8 cellular contexts compared by ENCODE assay signal in the genomic region with DNA sequence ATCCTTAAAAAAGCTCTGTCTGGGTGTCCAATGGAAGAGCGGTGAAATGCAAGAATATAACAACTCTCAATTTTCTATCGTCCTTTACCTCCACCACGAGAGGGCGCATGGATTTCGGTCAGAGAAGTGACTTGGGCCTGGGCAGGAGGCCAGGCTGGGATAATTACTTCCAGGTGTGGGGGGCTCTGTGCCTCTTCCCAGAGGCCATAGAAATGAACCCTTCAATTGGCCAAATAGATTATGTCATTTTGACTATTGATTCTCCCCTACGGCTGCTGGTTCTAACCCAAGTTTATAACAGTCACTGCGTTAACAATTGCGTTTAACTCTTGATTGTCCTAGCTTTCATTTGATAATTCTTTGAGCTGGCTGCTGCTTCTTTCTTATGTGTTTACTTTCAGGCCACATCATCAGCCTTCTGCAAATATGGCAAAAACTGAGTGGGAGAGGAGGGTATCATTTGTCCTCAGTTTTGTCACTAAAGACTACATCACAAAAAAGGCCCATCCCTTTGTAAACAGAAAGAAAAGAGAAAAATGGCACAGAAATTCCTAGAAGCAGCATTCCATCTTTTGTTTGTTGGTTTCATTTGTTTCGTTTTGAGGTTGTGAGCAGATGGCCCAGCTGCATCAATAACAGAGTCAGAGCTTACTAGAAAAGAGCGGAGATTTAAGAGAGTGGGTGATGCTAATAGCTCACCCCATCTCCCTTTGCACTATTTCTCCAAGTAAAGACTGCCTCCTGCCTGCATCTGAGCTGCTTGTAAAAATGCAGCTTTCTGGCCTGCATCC. TPM values are rescaled to one million over a fixed set of nuclear protein-coding genes. Genes with fewer than 3 reads are reported as not detected.
DNase-seq lines count a peak whose midpoint lies in the region; ATAC-seq and TF ChIP-seq lines count a peak whose summit lies in the region.
"Had no signal": no experiment of that assay in that cellular context is flagged by ENCODE, and none has a peak within 500 bp of the region (broad histone marks: within the 10 kb centered on the region; RNA-seq: fewer than 3 reads in every experiment).

No MANE protein-coding gene starts in this region.

- POLR2A ChIA-PET in SK-N-SH (lab: Yijun Ruan, JAX) = interaction anchor here (0.7 to 1.5 kb wide), 4 partner anchors 46 to 122 kb away, joined by 3 to 7 read pairs (median 4); a partner anchor contains a TSS

- CTCF ChIA-PET in SK-N-SH (lab: Yijun Ruan, JAX) = interaction anchor here (0.5 to 6.6 kb wide), 49 partner anchors 10 to 933 kb away, joined by 3 to 183 read pairs (median 4); a partner anchor contains a TSS
- CTCF ChIA-PET in activated naive CD4-positive, alpha-beta T cell treated with anti-CD3 and anti-CD28 coated beads, Interleukin-2, amount 10 ng/mL, durations not matched to agents 7 days and 5 days (lab: Charles Lee) = interaction anchor here (0.7 to 7.4 kb wide), 31 partner anchors 8 to 258 kb away, joined by 3 to 265 read pairs (median 6); no protein-coding TSS in a partner anchor

- no peak overlapping the region for H3K27ac Mint-ChIP-seq in activated naive CD4-positive, alpha-beta T cell treated with anti-CD3 and anti-CD28 coated beads, Interleukin-2, amount 10 ng/mL, durations not matched to agents 7 days and 5 days

- H3K9ac ChIP-seq in SK-N-SH = peak overlapping the region; percentile 24; the same call in 1 of the 2 replicates

- DNase-seq in GM13977 (ENCODE audit: low spot score) (peak; percentile 62), NB4 (ENCODE audit: low read depth) (peak; percentile 79), SK-N-SH (peak; percentile 80), glomerular visceral epithelial cell (ENCODE audit: extremely low spot score) (peak; percentile 71), pons (ENCODE audit: low spot score) (peak; percentile 85), upper lobe of left lung (peak in 1 of 2 donors; percentile 69)
- peak; percentile 79 for DNase-seq in activated naive CD4-positive, alpha-beta T cell treated with anti-CD3 and anti-CD28 coated beads, Interleukin-2, amount 10 ng/mL, durations not matched to agents 7 days and 5 days

- no peaks in the 10 kb centered on the region for H3K36me3 Mint-ChIP-seq in activated naive CD4-positive, alpha-beta T cell treated with anti-CD3 and anti-CD28 coated beads, Interleukin-2, amount 10 ng/mL, durations not matched to agents 7 days and 5 days

- 20% methylated on average over 10 of the region's 10 CpGs for WGBS in SK-N-SH (ENCODE audit: low lambda C conversion rate)
- WGBS in upper lobe of left lung, 2 donors = 26 to 27% methylated on average over 10 of the region's 10 CpGs

- H3K9me2 ChIP-seq in SK-N-SH = no peaks in the 10 kb centered on the region

- TF ChIP-seq CTCF in GM13977 (IDR thresholded peaks at IDR 0.05; ENCODE audit: extremely low read depth, insufficient read depth, missing control alignments) = peak; percentile 71
- TF ChIP-seq CTCF in NB4 (IDR thresholded peaks at IDR 0.05; ENCODE audit: low read depth, low read length) = peak; percentile 78
- TF ChIP-seq CTCF in SK-N-SH (IDR thresholded peaks at IDR 0.05) = peak; percentile 82
- TF ChIP-seq CTCF in upper lobe of left lung (IDR thresholded peaks at IDR 0.05) = peak; percentile 55 to 73 (median 63)

- H3K36me3 ChIP-seq in SK-N-SH (replicated peaks in 1 of 2; ENCODE audit: control insufficient read depth in 1 of 2, insufficient read depth in 2 of 2, low read length in 1 of 2) (no peaks in the 10 kb centered on the region), upper lobe of left lung (no peaks in the 10 kb centered on the region)

- H3K4me1 Mint-ChIP-seq in activated naive CD4-positive, alpha-beta T cell treated with anti-CD3 and anti-CD28 coated beads, Interleukin-2, amount 10 ng/mL, durations not matched to agents 7 days and 5 days = no peaks in the 10 kb centered on the region

- H3K79me2 ChIP-seq in SK-N-SH (ENCODE audit: insufficient read depth) = no peaks in the 10 kb centered on the region

- H3K4me3 ChIP-seq in NB4 (ENCODE audit: low read depth, low read length) = no peak overlapping the region
- peak overlapping the region in 1 of 2 experiments; percentile 18; a peak in 1 of 4 replicates for H3K4me3 ChIP-seq in SK-N-SH (ENCODE audit: low read depth in 2 of 2, low read length in 1 of 2)
- H3K4me3 ChIP-seq in upper lobe of left lung = no peak overlapping the region
- H3K4me3 ChIP-seq: skin epidermis had no signal

- H3K4me3 Mint-ChIP-seq in activated naive CD4-positive, alpha-beta T cell treated with anti-CD3 and anti-CD28 coated beads, Interleukin-2, amount 10 ng/mL, durations not matched to agents 7 days and 5 days = no peak overlapping the region

- TF ChIP-seq POLR2A in NB4 (IDR thresholded peaks at IDR 0.05; ENCODE audit: extremely low read depth, insufficient read length) = no peak
- TF ChIP-seq POLR2A in upper lobe of left lung (IDR thresholded peaks at IDR 0.05) = no peak

- no peaks in the 10 kb centered on the region for H3K9me3 Mint-ChIP-seq in activated naive CD4-positive, alpha-beta T cell treated with anti-CD3 and anti-CD28 coated beads, Interleukin-2, amount 10 ng/mL, durations not matched to agents 7 days and 5 days

- TF ChIP-seq RAD21 in SK-N-SH (IDR thresholded peaks at IDR 0.05; ENCODE audit: low read length) = peak; percentile 91

- H2AFZ ChIP-seq in SK-N-SH (ENCODE audit: low read depth) = peak overlapping the region; percentile 92

- H3K27me3 ChIP-seq in SK-N-SH (ENCODE audit: insufficient read depth) (no peaks in the 10 kb centered on the region), upper lobe of left lung (no peaks in the 10 kb centered on the region)

- peaks cover 3% of the 10 kb centered on the region for H3F3A ChIP-seq in SK-N-SH (replicated peaks; ENCODE audit: insufficient read depth)

- H3K9me3 ChIP-seq in SK-N-SH (no peaks in the 10 kb centered on the region), upper lobe of left lung (no peaks in the 10 kb centered on the region)

- H3K4me2 ChIP-seq in SK-N-SH = peak overlapping the region; percentile 68; the same call in 1 of the 2 replicates

- H3K4me1 ChIP-seq in SK-N-SH (ENCODE audit: control insufficient read depth in 1 of 2, insufficient read depth in 2 of 2, low read depth in 1 of 2, low read length in 1 of 2) (peaks cover 5 to 7% of the 10 kb centered on the region in 2 experiments; a peak in 3 of 4 replicates), upper lobe of left lung (peaks cover 0 to 5% (median 2%) of the 10 kb centered on the region in 4 donors)

- H3K27ac ChIP-seq in SK-N-SH (ENCODE audit: low read depth in 2 of 2, low read length in 1 of 2) (peak overlapping the region; percentile 36 to 62; a peak in 3 of 4 replicates), upper lobe of left lung (no peak overlapping the region)
- H3K27ac ChIP-seq: skin epidermis had no signal

- in situ Hi-C loops in GM13977 (cut with MboI; ENCODE audit: low pct_unique_long_range_greater_than_20kb, low sequenced_read_pairs, unreplicated experiment) = loop anchor here (10.0 kb wide), 2 partner anchors 105 to 125 kb away; no protein-coding TSS in a partner anchor

- ATAC-seq in upper lobe of left lung (ENCODE audit: low FRiP score in 2 of 2) = peak; percentile 65 to 93

- TF ChIP-seq EP300 in SK-N-SH (IDR thresholded peaks at IDR 0.05; ENCODE audit: borderline replicate concordance in 1 of 2, low read depth in 1 of 2, low read length in 1 of 2) = peak in 1 of 2 experiments; percentile 80; a peak in 3 of 4 replicates
- no peak for TF ChIP-seq EP300 in upper lobe of left lung (IDR thresholded peaks at IDR 0.05)

- no peaks in the 10 kb centered on the region for H3K27me3 Mint-ChIP-seq in activated naive CD4-positive, alpha-beta T cell treated with anti-CD3 and anti-CD28 coated beads, Interleukin-2, amount 10 ng/mL, durations not matched to agents 7 days and 5 days

- no peaks in the 10 kb centered on the region for H4K20me1 ChIP-seq in SK-N-SH (ENCODE audit: insufficient read depth)

TF ChIP-seq in SK-N-SH, 30 proteins besides CTCF, POLR2A, EP300 and RAD21 (continues in another document):
- TF ChIP-seq FOXM1 (IDR thresholded peaks at IDR 0.05; ENCODE audit: low read depth) (peak; percentile 28; the same call in 1 of the 2 replicates), RXRA (IDR thresholded peaks at IDR 0.05; ENCODE audit: borderline replicate concordance, low read depth) (no peak; the same call in 1 of the 2 replicates), JUND (IDR thresholded peaks at IDR 0.05) (peak; percentile 16; the same call in 1 of the 2 replicates), FOSL2 (IDR thresholded peaks at IDR 0.05; ENCODE audit: borderline replicate concordance, low read depth) (no peak), MXI1 (IDR thresholded peaks at IDR 0.05; ENCODE audit: low read depth, low read length) (no peak)
- TF ChIP-seq, protein P1, sequence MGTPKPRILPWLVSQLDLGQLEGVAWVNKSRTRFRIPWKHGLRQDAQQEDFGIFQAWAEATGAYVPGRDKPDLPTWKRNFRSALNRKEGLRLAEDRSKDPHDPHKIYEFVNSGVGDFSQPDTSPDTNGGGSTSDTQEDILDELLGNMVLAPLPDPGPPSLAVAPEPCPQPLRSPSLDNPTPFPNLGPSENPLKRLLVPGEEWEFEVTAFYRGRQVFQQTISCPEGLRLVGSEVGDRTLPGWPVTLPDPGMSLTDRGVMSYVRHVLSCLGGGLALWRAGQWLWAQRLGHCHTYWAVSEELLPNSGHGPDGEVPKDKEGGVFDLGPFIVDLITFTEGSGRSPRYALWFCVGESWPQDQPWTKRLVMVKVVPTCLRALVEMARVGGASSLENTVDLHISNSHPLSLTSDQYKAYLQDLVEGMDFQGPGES (IDR thresholded peaks at IDR 0.05; ENCODE audit: low read depth, low read length) = no peak
- TF ChIP-seq, protein P2, sequence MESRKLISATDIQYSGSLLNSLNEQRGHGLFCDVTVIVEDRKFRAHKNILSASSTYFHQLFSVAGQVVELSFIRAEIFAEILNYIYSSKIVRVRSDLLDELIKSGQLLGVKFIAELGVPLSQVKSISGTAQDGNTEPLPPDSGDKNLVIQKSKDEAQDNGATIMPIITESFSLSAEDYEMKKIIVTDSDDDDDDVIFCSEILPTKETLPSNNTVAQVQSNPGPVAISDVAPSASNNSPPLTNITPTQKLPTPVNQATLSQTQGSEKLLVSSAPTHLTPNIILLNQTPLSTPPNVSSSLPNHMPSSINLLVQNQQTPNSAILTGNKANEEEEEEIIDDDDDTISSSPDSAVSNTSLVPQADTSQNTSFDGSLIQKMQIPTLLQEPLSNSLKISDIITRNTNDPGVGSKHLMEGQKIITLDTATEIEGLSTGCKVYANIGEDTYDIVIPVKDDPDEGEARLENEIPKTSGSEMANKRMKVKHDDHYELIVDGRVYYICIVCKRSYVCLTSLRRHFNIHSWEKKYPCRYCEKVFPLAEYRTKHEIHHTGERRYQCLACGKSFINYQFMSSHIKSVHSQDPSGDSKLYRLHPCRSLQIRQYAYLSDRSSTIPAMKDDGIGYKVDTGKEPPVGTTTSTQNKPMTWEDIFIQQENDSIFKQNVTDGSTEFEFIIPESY (IDR thresholded peaks at IDR 0.05; ENCODE audit: borderline replicate concordance, low read depth) = no peak

RNA-seq across cellular contexts. Expression of a gene that starts 45.4 kb away (rescaled TPM):
- 24.6 and 38.0 TPM in 2 replicates for polyA plus RNA-seq in SK-N-SH (2012; rRNA removed)
- 32.0 and 33.7 TPM in 2 replicates for polyA plus RNA-seq in SK-N-SH (2012; cell fraction: cytosol; rRNA removed)
- 22.3 and 52.5 TPM in 2 replicates for polyA plus RNA-seq in SK-N-SH (2012; cell fraction: nucleus; rRNA removed)
- total RNA-seq in upper lobe of left lung = 10 to 100 TPM; 33.8 to 85.1 (median 50.2) TPM

Comparison
In these comparisons a context has a peak if more than half of its experiments do, and no peak if none do; other contexts are left out.
1. H3K27ac ChIP-seq: peak in SK-N-SH (2 of 2); none in upper lobe of left lung (0 of 4).
2. Peak in every context shown above with its lines, with median percentiles within 50 percentile points of each other: CTCF ChIP-seq.